In the genomic region with DNA sequence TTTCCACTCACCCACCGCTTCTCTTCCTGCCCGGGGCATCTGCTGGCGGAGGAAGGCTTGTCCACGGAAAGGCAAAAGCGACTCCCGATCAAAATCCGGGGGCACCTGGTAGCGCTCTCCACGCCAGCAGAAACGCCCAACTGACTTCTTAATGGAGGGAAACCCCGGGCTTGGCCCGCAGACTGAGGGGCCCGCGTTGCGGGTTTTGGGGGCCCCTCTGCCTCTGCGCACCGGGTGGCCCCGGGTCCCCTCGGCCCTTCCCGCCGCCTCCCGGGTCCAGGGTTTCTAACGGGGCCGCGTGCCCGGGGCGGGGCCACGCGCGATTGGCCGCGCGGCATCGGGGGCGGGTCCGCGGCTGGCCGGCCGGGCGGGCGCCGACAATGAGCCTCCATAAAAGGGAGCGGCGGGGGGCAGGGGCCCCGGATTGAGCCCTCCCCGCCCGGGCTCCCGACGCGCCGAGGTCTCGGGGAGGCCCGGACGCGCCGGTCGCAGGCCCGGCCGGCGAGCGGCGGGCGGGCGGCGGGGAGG, we compare ENCODE assay signal across 8 cellular contexts. TPM values are rescaled to one million over a fixed set of nuclear protein-coding genes. Genes with fewer than 3 reads are reported as not detected.
DNase-seq lines count a peak whose midpoint lies in the region; FAIRE-seq and TF ChIP-seq lines count a peak whose summit lies in the region.

A gene with protein sequence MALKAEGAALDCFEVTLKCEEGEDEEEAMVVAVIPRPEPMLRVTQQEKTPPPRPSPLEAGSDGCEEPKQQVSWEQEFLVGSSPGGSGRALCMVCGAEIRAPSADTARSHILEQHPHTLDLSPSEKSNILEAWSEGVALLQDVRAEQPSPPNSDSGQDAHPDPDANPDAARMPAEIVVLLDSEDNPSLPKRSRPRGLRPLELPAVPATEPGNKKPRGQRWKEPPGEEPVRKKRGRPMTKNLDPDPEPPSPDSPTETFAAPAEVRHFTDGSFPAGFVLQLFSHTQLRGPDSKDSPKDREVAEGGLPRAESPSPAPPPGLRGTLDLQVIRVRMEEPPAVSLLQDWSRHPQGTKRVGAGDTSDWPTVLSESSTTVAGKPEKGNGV (plus strand): TSS at position 422 of the 528 bp plus-strand sequence. CDS start 231 bp downstream, outside the sequence.

- no peaks in the 10 kb centered on the region for H3K9me2 ChIP-seq in Loucy (replicated peaks; ENCODE audit: low read depth, low read length)
- no peaks in the 10 kb centered on the region for H3K9me2 ChIP-seq in SK-N-SH

- POLR2A ChIA-PET in SK-N-SH (lab: Yijun Ruan, JAX): interaction anchor here (0.7 to 1.0 kb wide), 2 partner anchors 27 to 44 kb away, joined by 4 read pairs; a partner anchor contains a TSS

- WGBS in SK-N-SH (ENCODE audit: low lambda C conversion rate): 3% methylated on average over 11 of the region's 65 CpGs
- 3% methylated on average over 7 of the region's 65 CpGs for WGBS in suprapubic skin

- TF ChIP-seq RAD21 in SK-N-SH (IDR thresholded peaks at IDR 0.05; ENCODE audit: low read length): no peak

- peak within 1 kb of the TSS; percentile 94 for H3K9ac ChIP-seq in Loucy (ENCODE audit: low read depth, low read length, poor library complexity, severe bottlenecking)
- peak within 1 kb of the TSS; percentile 93 for H3K9ac ChIP-seq in SK-N-SH

- H3K27me3 ChIP-seq in Loucy (ENCODE audit: insufficient read depth, low read length, poor library complexity, severe bottlenecking): no peaks in the 10 kb centered on the region
- H3K27me3 ChIP-seq in SK-N-SH (ENCODE audit: insufficient read depth): no peaks in the 10 kb centered on the region
- no peaks in the 10 kb centered on the region for H3K27me3 ChIP-seq in suprapubic skin

- H2AFZ ChIP-seq in Loucy (ENCODE audit: low read length) (peak within 1 kb of the TSS; percentile 96), SK-N-SH (ENCODE audit: low read depth) (peak within 1 kb of the TSS; percentile 91)

- H3K27ac ChIP-seq in SK-N-SH (ENCODE audit: low read depth in 2 of 2, low read length in 1 of 2) (peak within 1 kb of the TSS; percentile 68 to 82), suprapubic skin (peak within 1 kb of the TSS; percentile 12)

- peaks cover 16% of the 10 kb centered on the region; the same call in 1 of the 2 replicates for H3K36me3 ChIP-seq in Loucy (ENCODE audit: insufficient read depth, low read length)
- peaks cover 14 to 16% of the 10 kb centered on the region in 2 experiments for H3K36me3 ChIP-seq in SK-N-SH (replicated peaks in 1 of 2; ENCODE audit: control insufficient read depth in 1 of 2, insufficient read depth in 2 of 2, low read length in 1 of 2)
- peaks cover 6% of the 10 kb centered on the region for H3K36me3 ChIP-seq in suprapubic skin

- in situ Hi-C loops in G401 (cut with HindIII; ENCODE audit: low sequenced_read_pairs): no loop called here

- H3K4me1 ChIP-seq in Loucy (ENCODE audit: insufficient read depth, low read length, poor library complexity, severe bottlenecking) (peaks cover 40% of the 10 kb centered on the region), SK-N-SH (ENCODE audit: control insufficient read depth in 1 of 2, insufficient read depth in 2 of 2, low read depth in 1 of 2, low read length in 1 of 2) (peaks cover 9 to 15% of the 10 kb centered on the region in 2 experiments; a peak in 3 of 4 replicates), suprapubic skin (peaks cover 24% of the 10 kb centered on the region)

- TF ChIP-seq CTCF in Loucy (conservative IDR thresholded peaks at IDR 0.05; ENCODE audit: low read length) (no peak), SK-N-SH (IDR thresholded peaks at IDR 0.05) (no peak), suprapubic skin (IDR thresholded peaks at IDR 0.05) (no peak)

- H4K20me1 ChIP-seq in Loucy (ENCODE audit: insufficient read depth, low read length, poor library complexity, severe bottlenecking) (peaks cover 44% of the 10 kb centered on the region), SK-N-SH (ENCODE audit: insufficient read depth) (peaks cover 38% of the 10 kb centered on the region)

- H3K9me3 ChIP-seq in Loucy (ENCODE audit: insufficient read depth, low read depth, low read length): no peaks in the 10 kb centered on the region
- no peaks in the 10 kb centered on the region for H3K9me3 ChIP-seq in SK-N-SH
- H3K9me3 ChIP-seq in suprapubic skin: no peaks in the 10 kb centered on the region

- TF ChIP-seq POLR2A in H54 (IDR thresholded peaks at IDR 0.05; ENCODE audit: low read depth, low read length): peak; percentile 89
- TF ChIP-seq POLR2A in suprapubic skin (IDR thresholded peaks at IDR 0.05): peak in 1 of 2 donors; percentile 46

- peak within 1 kb of the TSS; percentile 100 for H3K4me2 ChIP-seq in Loucy (ENCODE audit: low read depth, low read length, poor library complexity, severe bottlenecking)
- H3K4me2 ChIP-seq in SK-N-SH: peak within 1 kb of the TSS; percentile 95

- TF ChIP-seq EP300 in SK-N-SH (IDR thresholded peaks at IDR 0.05; ENCODE audit: borderline replicate concordance in 1 of 2, low read depth in 1 of 2, low read length in 1 of 2) (no peak), suprapubic skin (IDR thresholded peaks at IDR 0.05) (no peak)

- peaks cover 3% of the 10 kb centered on the region; the same call in 1 of the 2 replicates for H3F3A ChIP-seq in Loucy (ENCODE audit: low read depth)
- H3F3A ChIP-seq in SK-N-SH (replicated peaks; ENCODE audit: insufficient read depth): peaks cover 6% of the 10 kb centered on the region

- DNase-seq in G401 (ENCODE audit: low spot score) (peak; percentile 84), H54 (ENCODE audit: insufficient read length, low spot score) (peak; percentile 89), SK-N-SH (peak; percentile 98), globus pallidus (ENCODE audit: low spot score) (peak; percentile 79), nucleus accumbens (lab: John Stamatoyannopoulos, UW) (peak in 54 of 56 donors; percentile 28 to 90 (median 71)), suprapubic skin (ENCODE audit: low spot score in 2 of 2) (peak in 1 of 2 donors; percentile 74)
- peak; percentile 69 for DNase-seq in activated naive CD4-positive, alpha-beta T cell treated with anti-CD3 and anti-CD28 coated beads, Interleukin-2, amount 50 U/mL, for 16 hours

- H3K4me3 ChIP-seq in Loucy (ENCODE audit: low read length, poor library complexity, severe bottlenecking) (peak within 1 kb of the TSS; percentile 98), SK-N-SH (ENCODE audit: low read depth in 2 of 2, low read length in 1 of 2) (peak within 1 kb of the TSS; percentile 72 to 91), suprapubic skin (peak within 1 kb of the TSS; percentile 72)

- CTCF ChIA-PET in SK-N-SH (lab: Yijun Ruan, JAX): interaction anchor here (0.8 to 1.2 kb wide), 5 partner anchors 10 to 45 kb away, joined by 3 to 5 read pairs (median 3); no protein-coding TSS in a partner anchor

- H3K79me2 ChIP-seq in Loucy (ENCODE audit: insufficient read depth, low read length) (peaks cover 47% of the 10 kb centered on the region), SK-N-SH (ENCODE audit: insufficient read depth) (peaks cover 47% of the 10 kb centered on the region)

- no peak for FAIRE-seq in H54 (lab: Jason Lieb, UNC)

TF ChIP-seq in SK-N-SH, 30 proteins besides CTCF, POLR2A, EP300 and RAD21 (continues in another document):
- TF ChIP-seq TCF12 (IDR thresholded peaks at IDR 0.05): no peak
- TF ChIP-seq, protein P1, sequence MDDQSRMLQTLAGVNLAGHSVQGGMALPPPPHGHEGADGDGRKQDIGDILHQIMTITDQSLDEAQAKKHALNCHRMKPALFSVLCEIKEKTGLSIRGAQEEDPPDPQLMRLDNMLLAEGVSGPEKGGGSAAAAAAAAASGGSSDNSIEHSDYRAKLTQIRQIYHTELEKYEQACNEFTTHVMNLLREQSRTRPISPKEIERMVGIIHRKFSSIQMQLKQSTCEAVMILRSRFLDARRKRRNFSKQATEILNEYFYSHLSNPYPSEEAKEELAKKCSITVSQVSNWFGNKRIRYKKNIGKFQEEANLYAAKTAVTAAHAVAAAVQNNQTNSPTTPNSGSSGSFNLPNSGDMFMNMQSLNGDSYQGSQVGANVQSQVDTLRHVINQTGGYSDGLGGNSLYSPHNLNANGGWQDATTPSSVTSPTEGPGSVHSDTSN (IDR thresholded peaks at IDR 0.05): no peak
- no peak for TF ChIP-seq CHD2 (IDR thresholded peaks at IDR 0.05; ENCODE audit: low read length, partially characterized antibody)
- TF ChIP-seq, protein P2, sequence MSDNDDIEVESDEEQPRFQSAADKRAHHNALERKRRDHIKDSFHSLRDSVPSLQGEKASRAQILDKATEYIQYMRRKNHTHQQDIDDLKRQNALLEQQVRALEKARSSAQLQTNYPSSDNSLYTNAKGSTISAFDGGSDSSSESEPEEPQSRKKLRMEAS (IDR thresholded peaks at IDR 0.05; ENCODE audit: low read depth): no peak
- 0 out of 2 replicates have a peak, but pooled peaks have one; percentile 24 for TF ChIP-seq SIN3A (IDR thresholded peaks at IDR 0.05; ENCODE audit: borderline replicate concordance, low read depth, low read length)
- TF ChIP-seq, protein P3, sequence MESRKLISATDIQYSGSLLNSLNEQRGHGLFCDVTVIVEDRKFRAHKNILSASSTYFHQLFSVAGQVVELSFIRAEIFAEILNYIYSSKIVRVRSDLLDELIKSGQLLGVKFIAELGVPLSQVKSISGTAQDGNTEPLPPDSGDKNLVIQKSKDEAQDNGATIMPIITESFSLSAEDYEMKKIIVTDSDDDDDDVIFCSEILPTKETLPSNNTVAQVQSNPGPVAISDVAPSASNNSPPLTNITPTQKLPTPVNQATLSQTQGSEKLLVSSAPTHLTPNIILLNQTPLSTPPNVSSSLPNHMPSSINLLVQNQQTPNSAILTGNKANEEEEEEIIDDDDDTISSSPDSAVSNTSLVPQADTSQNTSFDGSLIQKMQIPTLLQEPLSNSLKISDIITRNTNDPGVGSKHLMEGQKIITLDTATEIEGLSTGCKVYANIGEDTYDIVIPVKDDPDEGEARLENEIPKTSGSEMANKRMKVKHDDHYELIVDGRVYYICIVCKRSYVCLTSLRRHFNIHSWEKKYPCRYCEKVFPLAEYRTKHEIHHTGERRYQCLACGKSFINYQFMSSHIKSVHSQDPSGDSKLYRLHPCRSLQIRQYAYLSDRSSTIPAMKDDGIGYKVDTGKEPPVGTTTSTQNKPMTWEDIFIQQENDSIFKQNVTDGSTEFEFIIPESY (IDR thresholded peaks at IDR 0.05; ENCODE audit: borderline replicate concordance, low read depth): no peak
- TF ChIP-seq MXI1 (IDR thresholded peaks at IDR 0.05; ENCODE audit: low read depth, low read length): peak; percentile 29; the same call in 1 of the 2 replicates

RNA-seq across cellular contexts. Expression of the gene that starts here (rescaled TPM):
- total RNA-seq in G401 (2014; rRNA removed; shearing (Covaris generic)): 96.4 and 96.8 TPM in 2 replicates
- 39.2 and 45.0 TPM in 2 replicates for polyA plus RNA-seq in SK-N-SH (2012; rRNA removed)
- 23.7 and 31.3 TPM in 2 replicates for polyA plus RNA-seq in SK-N-SH (2012; cell fraction: cytosol; rRNA removed)
- polyA plus RNA-seq in SK-N-SH (2012; cell fraction: nucleus; rRNA removed): 39.0 and 49.5 TPM in 2 replicates
- total RNA-seq in suprapubic skin: 1 to 10 TPM; 3.9 to 9.4 (median 6.3) TPM
